Comparison of ENCODE assay signal across 16 cellular contexts in the genomic region with DNA sequence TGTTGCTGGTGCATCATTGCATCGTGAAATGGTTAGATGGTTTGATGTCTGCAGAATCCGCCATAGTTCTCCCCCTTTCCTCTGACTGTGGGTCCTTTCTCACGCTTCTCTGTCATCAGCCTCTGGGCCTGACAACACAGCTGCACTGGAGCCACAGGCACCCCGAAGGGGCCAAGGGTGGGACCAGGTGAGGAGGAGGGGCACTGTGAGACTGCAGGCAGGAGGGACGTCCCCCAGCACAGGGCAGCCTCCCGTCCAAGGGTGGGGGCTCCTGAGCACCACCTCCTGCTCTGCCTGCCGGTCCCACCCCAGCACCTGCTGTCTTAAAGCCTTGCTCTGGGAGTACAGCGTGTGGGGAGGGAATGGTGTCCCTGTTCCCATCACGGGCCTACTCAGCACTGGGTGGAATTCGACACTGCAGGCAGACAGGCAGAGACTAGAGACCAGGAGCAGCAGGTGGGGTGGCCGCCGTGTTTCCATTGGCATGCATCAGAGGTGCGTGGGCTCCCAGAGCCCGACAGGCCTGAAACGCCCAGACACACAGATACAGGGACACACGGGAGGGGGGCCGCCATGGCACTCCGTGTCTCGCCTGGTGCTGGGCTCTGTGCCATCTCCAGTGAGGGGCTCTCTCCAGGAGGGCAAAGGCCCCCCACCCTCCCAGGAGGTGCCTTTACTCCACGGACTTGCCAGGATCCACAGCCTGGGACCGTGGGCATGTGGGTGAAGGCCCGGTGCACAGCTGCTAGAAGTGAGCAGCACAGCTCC. TPM values are rescaled to one million over a fixed set of nuclear protein-coding genes. Genes with fewer than 3 reads are reported as not detected.
"Had no signal": no experiment of that assay in that cellular context is flagged by ENCODE, and none has a peak within 500 bp of the region (broad histone marks: within the 10 kb centered on the region; RNA-seq: fewer than 3 reads in every experiment).

No MANE protein-coding gene starts in this region.

- ATAC-seq: left lung, pancreas had no signal

- H3K4me3 Mint-ChIP-seq: activated naive CD8-positive, alpha-beta T cell treated with anti-CD3 and anti-CD28 coated beads for 36 hours had no signal

- FAIRE-seq: pancreas had no signal

- H3K27me3 Mint-ChIP-seq: activated naive CD8-positive, alpha-beta T cell treated with anti-CD3 and anti-CD28 coated beads for 36 hours had no signal

- H3K27me3 ChIP-seq: esophagus squamous epithelium, pancreas, uterus had no signal

- DNase-seq: activated CD4-positive, alpha-beta T cell treated with anti-CD3 and anti-CD28 coated beads, Interleukin-2, amount 50 U/mL, for 1 hour; activated gamma-delta T cell treated with Interleukin-2 at 50 U/mL for 16 hours; activated naive CD8-positive, alpha-beta T cell treated with anti-CD3 and anti-CD28 coated beads for 36 hours; activated T-cell treated with anti-CD3 and anti-CD28 coated beads, Interleukin-2, amount 50 U/mL, for 1 hour; esophagus squamous epithelium; foreskin fibroblast; glutamatergic neuron; left lung; mesenchymal stem cell; pancreas; retina; stimulated activated CD4-positive, alpha-beta T cell treated with anti-CD3 and anti-CD28 coated beads, Interleukin-4, amount 100 ng/mL, for 4 hours; stomach; uterus had no signal

- H3K27ac Mint-ChIP-seq: activated naive CD8-positive, alpha-beta T cell treated with anti-CD3 and anti-CD28 coated beads for 36 hours had no signal

- H3K36me3 ChIP-seq: breast epithelium, esophagus squamous epithelium, left lung, pancreas, stomach, uterus had no signal

- H3K9me3 Mint-ChIP-seq: activated naive CD8-positive, alpha-beta T cell treated with anti-CD3 and anti-CD28 coated beads for 36 hours had no signal

- H3K4me3 ChIP-seq: breast epithelium, esophagus squamous epithelium, left lung, pancreas, stomach, uterus had no signal

- H3K4me1 ChIP-seq: breast epithelium, esophagus squamous epithelium, left lung, pancreas, stomach, uterus had no signal

- H3K36me3 Mint-ChIP-seq: activated naive CD8-positive, alpha-beta T cell treated with anti-CD3 and anti-CD28 coated beads for 36 hours had no signal

- H3K9me3 ChIP-seq: esophagus squamous epithelium, left lung, pancreas, uterus had no signal

- H3K27ac ChIP-seq: breast epithelium, esophagus squamous epithelium, left lung, pancreas, stomach, uterus had no signal

- H3K4me1 Mint-ChIP-seq: activated naive CD8-positive, alpha-beta T cell treated with anti-CD3 and anti-CD28 coated beads for 36 hours had no signal

RNA-seq across cellular contexts. Expression of a gene that starts 15.0 kb away (rescaled TPM):
- total RNA-seq: activated naive CD8-positive, alpha-beta T cell treated with anti-CD3 and anti-CD28 coated beads for 36 hours; esophagus squamous epithelium; T-helper 2 cell treated with Interferon-gamma antibody and Interleukin-4, amounts not matched to agents 100 ng/mL and 5 ng/mL, for 36 hours had no signal
